ENCODE assay signal across 13 cellular contexts in genomic region chr21:34606051-34606450, GRCh38.
"Had no signal": no experiment of that assay in that cellular context is flagged by ENCODE, and none has a peak within 500 bp of the region (broad histone marks: within the 10 kb centered on the region; RNA-seq: fewer than 3 reads in every experiment).

No MANE protein-coding gene starts in this region.

- H3K36me3 Mint-ChIP-seq: natural killer cell treated with Interleukin-12 subunit alpha and Interleukin-12 subunit beta and Interleukin-15 and Interleukin-18, amount 100 ng/mL, for 72 hours had no signal

- ATAC-seq: activated CD4-positive, CD25-positive, alpha-beta regulatory T cell treated with anti-CD3 and anti-CD28 coated beads, Interleukin-2, amount 50 U/mL, for 24 hours; activated T-cell treated with anti-CD3 and anti-CD28 coated beads, Interleukin-2, amount 50 U/mL, for 72 hours; foreskin keratinocyte; left ventricle myocardium superior; natural killer cell treated with Interleukin-12 subunit alpha and Interleukin-12 subunit beta and Interleukin-15 and Interleukin-18, amount 100 ng/mL, for 72 hours; stimulated activated naive CD8-positive, alpha-beta T cell treated with anti-CD3 and anti-CD28 coated beads, Interleukin-15, Interleukin-2, amounts not matched to agents 100 U/mL and 50 U/mL, for 24 hours had no signal

- DNase-seq: activated CD4-positive, alpha-beta T cell treated with anti-CD3 and anti-CD28 coated beads, Interleukin-2, amount 50 U/mL, for 1 hour; activated effector memory CD4-positive, alpha-beta T cell treated with anti-CD3 and anti-CD28 coated beads, Interleukin-2, amount 50 U/mL, for 16 hours; activated T-cell treated with anti-CD3 and anti-CD28 coated beads, Interleukin-2, amount 50 U/mL, for 72 hours; adrenal gland; foreskin keratinocyte; left ventricle myocardium superior; retina; stimulated activated naive CD8-positive, alpha-beta T cell treated with anti-CD3 and anti-CD28 coated beads, Interleukin-15, Interleukin-2, amounts not matched to agents 100 U/mL and 50 U/mL, for 24 hours; T-helper 1 cell; T1000 had no signal

- H3K27me3 Mint-ChIP-seq: activated naive CD4-positive, alpha-beta T cell treated with anti-CD3 and anti-CD28 coated beads, Interleukin-2, amount 50 U/mL, for 24 hours; natural killer cell treated with Interleukin-12 subunit alpha and Interleukin-12 subunit beta and Interleukin-15 and Interleukin-18, amount 100 ng/mL, for 72 hours had no signal

- H3K4me3 Mint-ChIP-seq: activated naive CD4-positive, alpha-beta T cell treated with anti-CD3 and anti-CD28 coated beads, Interleukin-2, amount 50 U/mL, for 24 hours; activated T-cell treated with anti-CD3 and anti-CD28 coated beads, Interleukin-2, amount 50 U/mL, for 72 hours; natural killer cell treated with Interleukin-12 subunit alpha and Interleukin-12 subunit beta and Interleukin-15 and Interleukin-18, amount 100 ng/mL, for 72 hours had no signal

- H3K27ac Mint-ChIP-seq: activated naive CD4-positive, alpha-beta T cell treated with anti-CD3 and anti-CD28 coated beads, Interleukin-2, amount 50 U/mL, for 24 hours; activated T-cell treated with anti-CD3 and anti-CD28 coated beads, Interleukin-2, amount 50 U/mL, for 72 hours; natural killer cell treated with Interleukin-12 subunit alpha and Interleukin-12 subunit beta and Interleukin-15 and Interleukin-18, amount 100 ng/mL, for 72 hours had no signal

- H3K9me3 Mint-ChIP-seq: activated naive CD4-positive, alpha-beta T cell treated with anti-CD3 and anti-CD28 coated beads, Interleukin-2, amount 50 U/mL, for 24 hours; activated T-cell treated with anti-CD3 and anti-CD28 coated beads, Interleukin-2, amount 50 U/mL, for 72 hours; natural killer cell treated with Interleukin-12 subunit alpha and Interleukin-12 subunit beta and Interleukin-15 and Interleukin-18, amount 100 ng/mL, for 72 hours had no signal
